In genomic region chr16:76309639-76310335, GRCh38 we compare ENCODE assay signal across 30 cellular contexts.
"Had no signal": no experiment of that assay in that cellular context is flagged by ENCODE, and none has a peak within 500 bp of the region (broad histone marks: within the 10 kb centered on the region; RNA-seq: fewer than 3 reads in every experiment).

No MANE protein-coding gene starts in this region.

- H3K27ac ChIP-seq: brain microvascular endothelial cell, epithelial cell of prostate, left ventricle myocardium inferior, pancreas, prostate gland, sigmoid colon, thoracic aorta, uterus had no signal

- DNase-seq: activated CD4-positive, alpha-beta memory T cell treated with anti-CD3 and anti-CD28 coated beads, Interleukin-2, amount 10 ng/mL, durations not matched to agents 7 days and 5 days; activated CD4-positive, alpha-beta T cell treated with anti-CD3 and anti-CD28 coated beads, Interleukin-2, amount 10 ng/mL, durations not matched to agents 7 days and 5 days; activated CD4-positive, CD25-positive, alpha-beta regulatory T cell treated with anti-CD3 and anti-CD28 coated beads, Interleukin-2, amount 50 U/mL, for 72 hours; activated gamma-delta T cell treated with Interleukin-2 at 50 U/mL for 16 hours; activated naive CD4-positive, alpha-beta T cell treated with anti-CD3 and anti-CD28 coated beads, Interleukin-2, amount 50 U/mL, for 16 hours; activated T-cell treated with anti-CD3 and anti-CD28 coated beads, Interleukin-2, amount 50 U/mL, for 4 hours; amniotic stem cell; brain microvascular endothelial cell; dermis blood vessel endothelial cell; effector CD4-positive, alpha-beta T cell; islet precursor cell; left ventricle myocardium inferior; pancreas; retina; sigmoid colon; small intestine; stimulated activated CD4-positive, alpha-beta T cell treated with anti-CD3 and anti-CD28 coated beads, Interleukin-4, amount 100 ng/mL, for 24 hours; T-helper 17 cell; T1000; trophoblast cell; uterus had no signal

- H3K4me3 ChIP-seq: left ventricle myocardium inferior, lung, pancreas, prostate gland, sigmoid colon, thoracic aorta, uterus had no signal

- H3K9me3 ChIP-seq: left ventricle myocardium inferior, pancreas, prostate gland, sigmoid colon, thoracic aorta, uterus had no signal

- H3K36me3 ChIP-seq: brain microvascular endothelial cell, left ventricle myocardium inferior, pancreas, prostate gland, sigmoid colon, thoracic aorta, uterus had no signal

- FAIRE-seq: astrocyte, colon, frontal cortex, pancreas, small intestine had no signal

- H3K27me3 ChIP-seq: brain microvascular endothelial cell, pancreas, sigmoid colon, uterus had no signal

- ATAC-seq: activated T-cell treated with anti-CD3 and anti-CD28 coated beads, Interleukin-2, amount 50 U/mL, for 4 hours; activated T-helper 17 cell treated with anti-CD3 and anti-CD28 coated beads, Interleukin-2, amount 50 U/mL, for 72 hours; pancreas; stimulated activated effector memory CD8-positive, alpha-beta T cell treated with anti-CD3 and anti-CD28 coated beads, Interleukin-12 subunit alpha, Interleukin-12 subunit beta, amount 100 ng/mL, for 72 hours; T-helper 17 cell had no signal

- H3K4me1 ChIP-seq: left ventricle myocardium inferior, pancreas, prostate gland, sigmoid colon, uterus had no signal
